9 cellular contexts compared by ENCODE assay signal in genomic region chr17:7313028-7313889, GRCh38. TPM values are rescaled to one million over a fixed set of nuclear protein-coding genes. Genes with fewer than 3 reads are reported as not detected.
DNase-seq lines count a peak whose midpoint lies in the region; ATAC-seq and TF ChIP-seq lines count a peak whose summit lies in the region.
"Had no signal": no experiment of that assay in that cellular context is flagged by ENCODE, and none has a peak within 500 bp of the region (broad histone marks: within the 10 kb centered on the region; RNA-seq: fewer than 3 reads in every experiment).

No MANE protein-coding gene starts in this region.

- peak overlapping the region; percentile 85 for H3K4me3 ChIP-seq in DOHH2 (ENCODE audit: low read length)

- H3K27me3 Mint-ChIP-seq in activated naive CD8-positive, alpha-beta T cell treated with anti-CD3 and anti-CD28 coated beads, Interleukin-2, amount 50 U/mL, for 24 hours = no peaks in the 10 kb centered on the region
- H3K27me3 Mint-ChIP-seq in naive B cell = no peaks in the 10 kb centered on the region

- H3K27ac ChIP-seq in DOHH2 (ENCODE audit: low read depth, low read length) = peak overlapping the region; percentile 73

- H3F3A ChIP-seq in DOHH2 (ENCODE audit: control insufficient read depth, insufficient read depth) = peaks cover 72% of the 10 kb centered on the region

- H3K27ac Mint-ChIP-seq in activated naive CD8-positive, alpha-beta T cell treated with anti-CD3 and anti-CD28 coated beads, Interleukin-2, amount 50 U/mL, for 24 hours = peak overlapping the region; percentile 90
- peak overlapping the region; percentile 74 to 97 (median 94) for H3K27ac Mint-ChIP-seq in naive B cell

- peaks cover 59% of the 10 kb centered on the region for H3K79me2 ChIP-seq in DOHH2 (ENCODE audit: control insufficient read depth, low read length)

- H4K20me1 ChIP-seq in DOHH2 (ENCODE audit: control insufficient read depth, insufficient read depth, low read depth, low read length) = peaks cover 34% of the 10 kb centered on the region

- peak overlapping the region; percentile 98 for H3K4me3 Mint-ChIP-seq in activated naive CD8-positive, alpha-beta T cell treated with anti-CD3 and anti-CD28 coated beads, Interleukin-2, amount 50 U/mL, for 24 hours
- H3K4me3 Mint-ChIP-seq in naive B cell = peak overlapping the region; percentile 58 to 96 (median 72)

- H3K4me1 ChIP-seq in DOHH2 (ENCODE audit: control insufficient read depth, low read length) = peaks cover 58% of the 10 kb centered on the region

- peaks cover 66% of the 10 kb centered on the region for H3K36me3 Mint-ChIP-seq in activated naive CD8-positive, alpha-beta T cell treated with anti-CD3 and anti-CD28 coated beads, Interleukin-2, amount 50 U/mL, for 24 hours (ENCODE audit: low read depth)
- peaks cover 15 to 26% of the 10 kb centered on the region in 2 donors for H3K36me3 Mint-ChIP-seq in naive B cell

- no peaks in the 10 kb centered on the region for H3K27me3 ChIP-seq in DOHH2 (ENCODE audit: control insufficient read depth, low read length)

- H3K9me3 ChIP-seq in DOHH2 (ENCODE audit: control insufficient read depth, insufficient read depth, low read length) = no peaks in the 10 kb centered on the region

- no peaks in the 10 kb centered on the region for H3K9me3 Mint-ChIP-seq in activated naive CD8-positive, alpha-beta T cell treated with anti-CD3 and anti-CD28 coated beads, Interleukin-2, amount 50 U/mL, for 24 hours
- no peaks in the 10 kb centered on the region for H3K9me3 Mint-ChIP-seq in naive B cell

- peaks cover 69% of the 10 kb centered on the region for H3K4me1 Mint-ChIP-seq in activated naive CD8-positive, alpha-beta T cell treated with anti-CD3 and anti-CD28 coated beads, Interleukin-2, amount 50 U/mL, for 24 hours
- H3K4me1 Mint-ChIP-seq in naive B cell = peaks cover 56 to 74% (median 64%) of the 10 kb centered on the region in 3 donors

- peaks cover 86% of the 10 kb centered on the region for H3K36me3 ChIP-seq in DOHH2 (ENCODE audit: control insufficient read depth, low read length)

- TF ChIP-seq CTCF in DOHH2 (IDR thresholded peaks at IDR 0.05; ENCODE audit: low read depth, low read length, poor library complexity, severe bottlenecking) = peak; percentile 24

- H3K4me2 ChIP-seq in DOHH2 (ENCODE audit: low read length) = peak overlapping the region; percentile 98

- in situ Hi-C loops in KBM-7 (cut with MboI; ENCODE audit: low pct_unique_long_range_greater_than_20kb, low sequenced_read_pairs) = no loop called here

- ATAC-seq in activated naive CD8-positive, alpha-beta T cell treated with anti-CD3 and anti-CD28 coated beads, Interleukin-2, amount 50 U/mL, for 24 hours = peak; percentile 15
- ATAC-seq in naive B cell (ENCODE audit: low read depth in 2 of 2) (no peak), HG03139 (IDR thresholded peaks at IDR 0.05; ENCODE audit: unreplicated experiment) (no peak)

- H3K9me2 ChIP-seq in DOHH2 (replicated peaks; ENCODE audit: control insufficient read depth, low read length) = no peaks in the 10 kb centered on the region

- DNase-seq in KBM-7 (peak; percentile 38), naive B cell (no peak), SKM-1 treated with dmso at 0.1 percent for 144 hours (lab: John Stamatoyannopoulos, UW; ENCODE audit: unreplicated experiment) (no peak), NK-92 (lab: John Stamatoyannopoulos, UW; ENCODE audit: unreplicated experiment) (no peak), ureter (ENCODE audit: low spot score) (no peak)
- no peak for DNase-seq in activated naive CD8-positive, alpha-beta T cell treated with anti-CD3 and anti-CD28 coated beads, Interleukin-2, amount 50 U/mL, for 24 hours

RNA-seq across cellular contexts. Expression of gene GPS2, which starts 1.9 kb away (rescaled TPM):
- 100 to 1,000 TPM; 103 to 131 (median 107) TPM for polyA plus RNA-seq in naive B cell (ENCODE audit: low read depth in 6 of 6)
- total RNA-seq in ureter = 67.6 TPM

RNA-seq across cellular contexts. Expression of gene EIF5A, which starts 5.8 kb away (rescaled TPM):
- polyA plus RNA-seq in naive B cell (ENCODE audit: low read depth in 6 of 6) = 100 to 1,000 TPM; 195 to 802 (median 516) TPM
- total RNA-seq in ureter = 425 TPM

RNA-seq across cellular contexts. Expression of gene NEURL4, which starts 15.9 kb away (rescaled TPM):
- polyA plus RNA-seq in naive B cell (ENCODE audit: low read depth in 6 of 6) = 1 to 10 TPM in 5 of 6 donors, not detected in 1; 1.2 to 2.7 (median 1.9) TPM
- 49.6 TPM for total RNA-seq in ureter

RNA-seq across cellular contexts. Expression of gene YBX2, which starts 18.8 kb away (rescaled TPM):
- not detected for polyA plus RNA-seq in naive B cell (ENCODE audit: low read depth in 6 of 6)
- not detected for total RNA-seq in ureter
- total RNA-seq: H4 had no signal

RNA-seq across cellular contexts. Expression of gene ACAP1, which starts 23.1 kb away (rescaled TPM):
- 100 to 1,000 TPM; 117 to 177 (median 155) TPM for polyA plus RNA-seq in naive B cell (ENCODE audit: low read depth in 6 of 6)
- total RNA-seq in ureter = 12.7 TPM
